In genomic region chr20:64285579-64286427, GRCh38 we compare ENCODE assay signal across 8 cellular contexts. TPM values are rescaled to one million over a fixed set of nuclear protein-coding genes. Genes with fewer than 3 reads are reported as not detected.
A peak's percentile ranks its signal among the peaks of the same experiment; 100 is the strongest.
DNase-seq lines count a peak whose midpoint lies in the region; ATAC-seq and TF ChIP-seq lines count a peak whose summit lies in the region.
"Not testable (repeated sequence)": the region's sequence is repeated elsewhere in the genome, so short reads cannot be mapped to it uniquely, and the experiment has no call there.

No MANE protein-coding gene starts in this region.

- POLR2A ChIA-PET in Caco-2 (lab: Charles Lee): not testable (repeated sequence)

- not testable (repeated sequence) for H3K4me1 ChIP-seq in Caco-2

- not testable (repeated sequence) for H3K4me1 Mint-ChIP-seq in Caco-2 (ENCODE audit: low read depth, unreplicated experiment)

- not testable (repeated sequence) for H3K36me3 ChIP-seq in Caco-2 (ENCODE audit: control insufficient read depth, insufficient read depth, low read length)

- CTCF ChIA-PET in Caco-2 (lab: Charles Lee): interaction anchor here (1.0 kb wide), 1 partner anchor 29 kb away, joined by 4 read pairs; no protein-coding TSS in a partner anchor

- H3K4me3 ChIP-seq in Caco-2 (ENCODE audit: low read depth, low read length); coronary artery: not testable (repeated sequence)

- not testable (repeated sequence) for BruUV-seq in Caco-2 (replicated peaks; lab: Mats Ljungman, UMichigan)

- H3K36me3 Mint-ChIP-seq in Caco-2 (ENCODE audit: insufficient read depth, unreplicated experiment): peaks cover 13% of the 10 kb centered on the region

- H3K27me3 ChIP-seq in Caco-2 (replicated peaks; ENCODE audit: control insufficient read depth, insufficient read depth, low read length): not testable (repeated sequence)

- H3K27ac ChIP-seq in coronary artery: not testable (repeated sequence)

- not testable (repeated sequence) for H3K27ac Mint-ChIP-seq in Caco-2 (ENCODE audit: unreplicated experiment)

- H3K9me3 Mint-ChIP-seq in Caco-2 (ENCODE audit: unreplicated experiment): peaks cover 14% of the 10 kb centered on the region

- peak; percentile 80 to 99 for TF ChIP-seq CTCF in Caco-2 (IDR thresholded peaks at IDR 0.05; ENCODE audit: insufficient read depth in 1 of 2, low read depth in 1 of 2, low read length in 1 of 2, severe bottlenecking in 1 of 2, unreplicated experiment in 1 of 2)
- not testable (repeated sequence) for TF ChIP-seq CTCF in coronary artery (IDR thresholded peaks at IDR 0.05)

- DNase-seq in Caco-2: peak; percentile 85 to 89
- DNase-seq in NCI-H82 treated with DMSO at 0.1 percent for 48 hours (lab: John Stamatoyannopoulos, UW; ENCODE audit: unreplicated experiment): peak; percentile 33
- DNase-seq in activated CD4-positive, alpha-beta T cell treated with anti-CD3 and anti-CD28 coated beads, Interleukin-2, amount 50 U/mL, for 48 hours: peak; percentile 97 to 98
- DNase-seq in coronary artery (ENCODE audit: low spot score): peak; percentile 74
- peak; percentile 72 to 76 for DNase-seq in lung microvascular endothelial cell (ENCODE audit: low read depth in 2 of 2)
- peak; percentile 50 for DNase-seq in stimulated activated CD8-positive, alpha-beta memory T cell treated with anti-CD3 and anti-CD28 coated beads, Interleukin-12 subunit alpha, Interleukin-12 subunit beta, amount 100 ng/mL, for 4 hours (ENCODE audit: low read depth)

- H3K27me3 Mint-ChIP-seq in Caco-2 (ENCODE audit: insufficient read depth, unreplicated experiment): not testable (repeated sequence)

- not testable (repeated sequence) for H3K9me3 ChIP-seq in Caco-2

- intact Hi-C loops in Caco-2 (cut with micrococcal nuclease; ENCODE audit: unreplicated experiment): not testable (repeated sequence)

- peak; percentile 89 for ATAC-seq in GM19463 (IDR thresholded peaks at IDR 0.05; ENCODE audit: unreplicated experiment)
- ATAC-seq in HG03432 (IDR thresholded peaks at IDR 0.05; ENCODE audit: unreplicated experiment): peak; percentile 94

- H3K4me3 Mint-ChIP-seq in Caco-2 (ENCODE audit: unreplicated experiment): not testable (repeated sequence)

RNA-seq across cellular contexts. Expression of gene PCMTD2, which starts 30.3 kb away (rescaled TPM):
- total RNA-seq in Caco-2 (2022) (79.5 and 101 TPM in 2 replicates), lung microvascular endothelial cell (40.5 and 41.2 TPM in 2 replicates)

Comparison
In these comparisons a context has a peak if more than half of its experiments do, and no peak if none do; other contexts are left out.
1. DNase-seq: peak in every context shown above with its lines; median percentile 98 in activated CD4-positive, alpha-beta T cell treated with anti-CD3 and anti-CD28 coated beads, Interleukin-2, amount 50 U/mL, for 48 hours; 87 in Caco-2; 74 in coronary artery; 74 in lung microvascular endothelial cell; 50 in stimulated activated CD8-positive, alpha-beta memory T cell treated with anti-CD3 and anti-CD28 coated beads, Interleukin-12 subunit alpha, Interleukin-12 subunit beta, amount 100 ng/mL, for 4 hours; 33 in NCI-H82 treated with DMSO at 0.1 percent for 48 hours.